2 cellular contexts compared by ENCODE assay signal in genomic region chr2:223944166-223944703, GRCh38.
A peak's percentile ranks its signal among the peaks of the same experiment; 100 is the strongest.
TF ChIP-seq lines count a peak whose summit lies in the region.

No MANE protein-coding gene starts in this region.

TF ChIP-seq in GM23338, 12 proteins besides CTCF, POLR2A, EP300 and RAD21:
- 0 out of 2 replicates have a peak, but pooled peaks have one; percentile 30 for TF ChIP-seq ETS1 (IDR thresholded peaks at IDR 0.05)
- TF ChIP-seq NANOG (IDR thresholded peaks at IDR 0.05; ENCODE audit: borderline replicate concordance), result no peak
- TF ChIP-seq REST (IDR thresholded peaks at IDR 0.05; ENCODE audit: unreplicated experiment), result no peak
- no peak for TF ChIP-seq EZH2phosphoT487 (IDR thresholded peaks at IDR 0.05; ENCODE audit: unreplicated experiment)
- TF ChIP-seq POLR2AphosphoS5 (IDR thresholded peaks at IDR 0.05; ENCODE audit: low read depth), result peak; percentile 65
TF ChIP-seq in GM23338: peak in this region for 2.

TF ChIP-seq in HepG2, 621 proteins besides CTCF, POLR2A, EP300 and RAD21 (continues in another document):
- no peak; the same call in 1 of the 2 replicates for TF ChIP-seq WIZ (CRISPR knock-in tag; IDR thresholded peaks at IDR 0.05)
- no peak for TF ChIP-seq SOX13 (IDR thresholded peaks at IDR 0.05)
- no peak for TF ChIP-seq SOX13 (CRISPR knock-in tag; conservative IDR thresholded peaks at IDR 0.05 in 1 of 2, IDR thresholded peaks at IDR 0.05 in 1 of 2)
- TF ChIP-seq HMGXB4 (CRISPR knock-in tag; IDR thresholded peaks at IDR 0.05; ENCODE audit: borderline replicate concordance in 1 of 2, low read depth in 1 of 2), result peak in 1 of 2 experiments; percentile 42; a peak in 3 of 4 replicates
- TF ChIP-seq PBX3 (CRISPR knock-in tag; IDR thresholded peaks at IDR 0.05; ENCODE audit: borderline replicate concordance), result no peak
- peak; percentile 75; the same call in 1 of the 2 replicates for TF ChIP-seq KLF13 (CRISPR knock-in tag; IDR thresholded peaks at IDR 0.05)
- TF ChIP-seq ZNF598 (CRISPR knock-in tag; IDR thresholded peaks at IDR 0.05; ENCODE audit: borderline replicate concordance), result no peak
- no peak for TF ChIP-seq ZNF569 (CRISPR knock-in tag; IDR thresholded peaks at IDR 0.05; ENCODE audit: borderline replicate concordance)
- TF ChIP-seq TRIM22 (IDR thresholded peaks at IDR 0.05), result no peak
- TF ChIP-seq, protein P1, sequence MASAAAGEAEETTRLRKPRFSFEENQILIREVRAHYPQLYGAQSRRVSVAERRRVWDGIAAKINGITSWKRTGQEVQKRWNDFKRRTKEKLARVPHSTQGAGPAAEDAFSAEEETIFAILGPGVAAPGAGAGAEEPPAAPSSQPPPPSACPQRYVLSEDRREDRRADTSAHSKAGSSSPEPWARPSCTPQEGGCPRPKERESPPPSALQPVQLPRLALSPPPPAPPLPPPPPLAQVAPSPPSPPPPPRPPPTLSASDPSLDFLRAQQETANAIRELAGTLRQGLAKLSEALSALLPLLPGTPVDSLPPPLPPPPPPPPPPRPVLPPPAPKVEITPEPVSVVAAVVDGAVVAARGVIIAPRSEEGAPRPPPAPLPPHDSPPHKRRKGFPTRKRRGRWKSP (CRISPR knock-in tag; IDR thresholded peaks at IDR 0.05), result no peak
- TF ChIP-seq IKZF5 (CRISPR knock-in tag; IDR thresholded peaks at IDR 0.05), result no peak; the same call in 1 of the 2 replicates
- TF ChIP-seq, protein P2, sequence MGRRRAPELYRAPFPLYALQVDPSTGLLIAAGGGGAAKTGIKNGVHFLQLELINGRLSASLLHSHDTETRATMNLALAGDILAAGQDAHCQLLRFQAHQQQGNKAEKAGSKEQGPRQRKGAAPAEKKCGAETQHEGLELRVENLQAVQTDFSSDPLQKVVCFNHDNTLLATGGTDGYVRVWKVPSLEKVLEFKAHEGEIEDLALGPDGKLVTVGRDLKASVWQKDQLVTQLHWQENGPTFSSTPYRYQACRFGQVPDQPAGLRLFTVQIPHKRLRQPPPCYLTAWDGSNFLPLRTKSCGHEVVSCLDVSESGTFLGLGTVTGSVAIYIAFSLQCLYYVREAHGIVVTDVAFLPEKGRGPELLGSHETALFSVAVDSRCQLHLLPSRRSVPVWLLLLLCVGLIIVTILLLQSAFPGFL (CRISPR knock-in tag; IDR thresholded peaks at IDR 0.05), result no peak
- TF ChIP-seq, protein P3, sequence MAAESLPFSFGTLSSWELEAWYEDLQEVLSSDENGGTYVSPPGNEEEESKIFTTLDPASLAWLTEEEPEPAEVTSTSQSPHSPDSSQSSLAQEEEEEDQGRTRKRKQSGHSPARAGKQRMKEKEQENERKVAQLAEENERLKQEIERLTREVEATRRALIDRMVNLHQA (CRISPR knock-in tag; IDR thresholded peaks at IDR 0.05), result no peak
- TF ChIP-seq MTF1 (CRISPR knock-in tag; IDR thresholded peaks at IDR 0.05), result no peak
- TF ChIP-seq ZNF616 (CRISPR knock-in tag; IDR thresholded peaks at IDR 0.05; ENCODE audit: low read depth), result no peak
- no peak for TF ChIP-seq NKX3-1 (CRISPR knock-in tag; IDR thresholded peaks at IDR 0.05)
- TF ChIP-seq, protein P4, sequence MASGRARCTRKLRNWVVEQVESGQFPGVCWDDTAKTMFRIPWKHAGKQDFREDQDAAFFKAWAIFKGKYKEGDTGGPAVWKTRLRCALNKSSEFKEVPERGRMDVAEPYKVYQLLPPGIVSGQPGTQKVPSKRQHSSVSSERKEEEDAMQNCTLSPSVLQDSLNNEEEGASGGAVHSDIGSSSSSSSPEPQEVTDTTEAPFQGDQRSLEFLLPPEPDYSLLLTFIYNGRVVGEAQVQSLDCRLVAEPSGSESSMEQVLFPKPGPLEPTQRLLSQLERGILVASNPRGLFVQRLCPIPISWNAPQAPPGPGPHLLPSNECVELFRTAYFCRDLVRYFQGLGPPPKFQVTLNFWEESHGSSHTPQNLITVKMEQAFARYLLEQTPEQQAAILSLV (CRISPR knock-in tag; IDR thresholded peaks at IDR 0.05; ENCODE audit: borderline replicate concordance), result no peak
- no peak for TF ChIP-seq GATA4 (IDR thresholded peaks at IDR 0.05; ENCODE audit: borderline replicate concordance, low read depth)
- no peak for TF ChIP-seq NFAT5 (CRISPR knock-in tag; IDR thresholded peaks at IDR 0.05)
- no peak for TF ChIP-seq LCORL (IDR thresholded peaks at IDR 0.05)
- peak; percentile 67; the same call in 1 of the 2 replicates for TF ChIP-seq LCORL (CRISPR knock-in tag; IDR thresholded peaks at IDR 0.05)
- TF ChIP-seq MLXIP (CRISPR knock-in tag; IDR thresholded peaks at IDR 0.05; ENCODE audit: borderline replicate concordance), result no peak
- no peak for TF ChIP-seq ZMYM2 (CRISPR knock-in tag; IDR thresholded peaks at IDR 0.05)
- no peak for TF ChIP-seq SPEN (CRISPR knock-in tag; IDR thresholded peaks at IDR 0.05; ENCODE audit: low read depth)
- no peak; the same call in 1 of the 2 replicates for TF ChIP-seq IRF2 (CRISPR knock-in tag; IDR thresholded peaks at IDR 0.05)
- no peak for TF ChIP-seq FOXK1 (CRISPR knock-in tag; IDR thresholded peaks at IDR 0.05; ENCODE audit: borderline replicate concordance, low read depth)
- TF ChIP-seq ZNF839 (CRISPR knock-in tag; IDR thresholded peaks at IDR 0.05; ENCODE audit: borderline replicate concordance), result peak; percentile 63
- no peak for TF ChIP-seq SP4 (CRISPR knock-in tag; IDR thresholded peaks at IDR 0.05)
- TF ChIP-seq TRIM24 (CRISPR knock-in tag; IDR thresholded peaks at IDR 0.05), result no peak
- TF ChIP-seq, protein P5, sequence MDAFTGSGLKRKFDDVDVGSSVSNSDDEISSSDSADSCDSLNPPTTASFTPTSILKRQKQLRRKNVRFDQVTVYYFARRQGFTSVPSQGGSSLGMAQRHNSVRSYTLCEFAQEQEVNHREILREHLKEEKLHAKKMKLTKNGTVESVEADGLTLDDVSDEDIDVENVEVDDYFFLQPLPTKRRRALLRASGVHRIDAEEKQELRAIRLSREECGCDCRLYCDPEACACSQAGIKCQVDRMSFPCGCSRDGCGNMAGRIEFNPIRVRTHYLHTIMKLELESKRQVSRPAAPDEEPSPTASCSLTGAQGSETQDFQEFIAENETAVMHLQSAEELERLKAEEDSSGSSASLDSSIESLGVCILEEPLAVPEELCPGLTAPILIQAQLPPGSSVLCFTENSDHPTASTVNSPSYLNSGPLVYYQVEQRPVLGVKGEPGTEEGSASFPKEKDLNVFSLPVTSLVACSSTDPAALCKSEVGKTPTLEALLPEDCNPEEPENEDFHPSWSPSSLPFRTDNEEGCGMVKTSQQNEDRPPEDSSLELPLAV (CRISPR knock-in tag; conservative IDR thresholded peaks at IDR 0.05; ENCODE audit: low read depth), result no peak
- TF ChIP-seq YEATS2 (CRISPR knock-in tag; IDR thresholded peaks at IDR 0.05; ENCODE audit: borderline replicate concordance), result no peak; the same call in 1 of the 2 replicates
- TF ChIP-seq ZBTB26 (CRISPR knock-in tag; IDR thresholded peaks at IDR 0.05; ENCODE audit: borderline replicate concordance), result no peak
- TF ChIP-seq, protein P6, sequence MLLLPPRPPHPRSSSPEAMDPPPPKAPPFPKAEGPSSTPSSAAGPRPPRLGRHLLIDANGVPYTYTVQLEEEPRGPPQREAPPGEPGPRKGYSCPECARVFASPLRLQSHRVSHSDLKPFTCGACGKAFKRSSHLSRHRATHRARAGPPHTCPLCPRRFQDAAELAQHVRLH (CRISPR knock-in tag; IDR thresholded peaks at IDR 0.05; ENCODE audit: borderline replicate concordance, low read depth), result peak; percentile 58; the same call in 1 of the 2 replicates
